10 cellular contexts compared by ENCODE assay signal in the genomic region with DNA sequence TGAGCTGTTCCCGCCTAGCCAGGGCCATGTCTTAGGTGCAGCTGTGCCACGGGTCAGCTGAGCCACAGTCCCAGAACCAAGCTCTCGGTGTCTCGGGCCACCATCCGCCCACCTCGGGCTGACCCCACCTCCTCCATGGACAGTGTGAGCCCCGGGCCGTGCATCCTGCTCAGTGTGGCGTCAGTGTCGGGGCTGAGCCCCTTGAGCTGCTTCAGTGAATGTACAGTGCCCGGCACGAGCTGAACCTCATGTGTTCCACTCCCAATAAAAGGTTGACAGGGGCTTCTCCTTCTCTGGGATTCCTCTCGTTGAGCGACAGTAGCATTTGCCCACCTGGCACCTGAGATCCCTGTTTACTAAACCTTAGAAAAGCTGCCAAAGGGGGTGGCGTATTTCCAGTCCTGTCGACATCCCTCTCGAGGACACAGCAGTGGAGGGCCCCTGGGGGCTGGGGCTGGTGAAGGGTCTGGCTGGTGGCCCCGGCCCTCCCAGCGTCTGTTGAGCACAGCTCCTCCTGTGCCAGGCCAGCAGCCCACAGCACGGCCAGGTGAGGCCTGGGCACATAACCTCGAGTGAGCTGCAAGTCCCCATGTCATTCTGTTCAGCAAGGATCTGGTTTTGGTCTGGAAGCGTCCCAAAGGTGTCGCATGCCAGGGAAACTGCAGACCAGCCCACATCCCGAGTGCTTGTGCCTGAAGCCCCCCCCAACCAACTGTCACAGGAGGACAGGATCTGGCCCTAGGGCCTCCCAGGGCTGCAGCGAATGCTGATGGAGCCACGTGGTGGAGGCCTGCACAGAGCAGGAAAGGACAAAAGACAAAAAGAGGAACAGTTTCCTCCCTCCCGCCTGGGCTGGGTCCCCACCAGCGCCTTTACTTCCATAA. TPM values are rescaled to one million over a fixed set of nuclear protein-coding genes. Genes with fewer than 3 reads are reported as not detected.
DNase-seq lines count a peak whose midpoint lies in the region; ATAC-seq and TF ChIP-seq lines count a peak whose summit lies in the region.
"Had no signal": no experiment of that assay in that cellular context is flagged by ENCODE, and none has a peak within 500 bp of the region (broad histone marks: within the 10 kb centered on the region; RNA-seq: fewer than 3 reads in every experiment).

No MANE protein-coding gene starts in this region.

- H3K36me3 ChIP-seq in GM23248 (ENCODE audit: low read depth) (no peaks in the 10 kb centered on the region), sigmoid colon (peaks cover 0 to 11% (median 0%) of the 10 kb centered on the region in 4 donors)

- TF ChIP-seq CTCF in sigmoid colon (IDR thresholded peaks at IDR 0.05), result no peak

- DNase-seq in GM23248 (no peak), UCSD-AML1 (lab: John Stamatoyannopoulos, UW; ENCODE audit: unreplicated experiment) (peak; percentile 33), left cardiac atrium (peak; percentile 73), sigmoid colon (no peak), DMS53 (lab: John Stamatoyannopoulos, UW) (no peak)

- no peak overlapping the region for H2AFZ ChIP-seq in GM23248

- ATAC-seq in left cardiac atrium (peak; percentile 56 to 62), GM18907 (IDR thresholded peaks at IDR 0.05; ENCODE audit: unreplicated experiment) (no peak), HG02623 (IDR thresholded peaks at IDR 0.05; ENCODE audit: unreplicated experiment) (no peak), GM18520 (IDR thresholded peaks at IDR 0.05; ENCODE audit: unreplicated experiment) (no peak)
- ATAC-seq: esophagus mucosa; natural killer cell treated with Interleukin-12 subunit alpha and Interleukin-12 subunit beta and Interleukin-15 and Interleukin-18, amount 100 ng/mL, for 72 hours had no signal

- in situ Hi-C loops in GM23248 (cut with MboI), result no loop called here

- no peaks in the 10 kb centered on the region for H3K79me2 ChIP-seq in GM23248 (ENCODE audit: insufficient read depth)

- TF ChIP-seq POLR2A in sigmoid colon (IDR thresholded peaks at IDR 0.05), result no peak

- no peaks in the 10 kb centered on the region for H3K27me3 ChIP-seq in GM23248 (replicated peaks; ENCODE audit: insufficient read depth)
- no peaks in the 10 kb centered on the region for H3K27me3 ChIP-seq in sigmoid colon

- H3K4me2 ChIP-seq in GM23248 (ENCODE audit: unreplicated experiment), result no peak overlapping the region

- intact Hi-C loops in left cardiac atrium (cut with DNase I) (no loop called here), sigmoid colon (cut with DNase I) (loop anchor here (10.0 kb wide), 1 partner anchor 468 kb away; the partner anchor contains the start of gene ZNF337)

- H3K4me3 ChIP-seq in GM23248, result no peak overlapping the region
- H3K4me3 ChIP-seq in sigmoid colon, result peak overlapping the region in 1 of 4 donors; percentile 3

- H3K9ac ChIP-seq in GM23248, result no peak overlapping the region

- no peaks in the 10 kb centered on the region for H3K9me2 ChIP-seq in GM23248 (ENCODE audit: insufficient read depth)

- H3F3A ChIP-seq in GM23248 (ENCODE audit: insufficient read depth), result peaks cover 12% of the 10 kb centered on the region

- TF ChIP-seq EP300 in sigmoid colon (IDR thresholded peaks at IDR 0.05), result no peak

- 75 to 76% methylated on average over 28 of the region's 28 CpGs for WGBS in GM23248 (ENCODE audit: low coverage in 1 of 2, low lambda C conversion rate in 2 of 2, missing lambda C conversion rate in 2 of 2), 2 experiments
- 83 to 84% methylated on average over 28 of the region's 28 CpGs for WGBS in sigmoid colon, 2 donors

- H3K4me1 ChIP-seq in GM23248 (ENCODE audit: insufficient read depth) (peaks cover 21% of the 10 kb centered on the region), sigmoid colon (peaks cover 0 to 54% (median 35%) of the 10 kb centered on the region in 4 donors)

- H3K27ac ChIP-seq in GM23248, result peak overlapping the region; percentile 27; the same call in 1 of the 2 replicates
- H3K27ac ChIP-seq in sigmoid colon, result peak overlapping the region; percentile 76 to 92 (median 85)

- no peaks in the 10 kb centered on the region for H4K20me1 ChIP-seq in GM23248 (ENCODE audit: insufficient read depth)

- no peaks in the 10 kb centered on the region for H3K9me3 ChIP-seq in GM23248 (ENCODE audit: low read depth)
- H3K9me3 ChIP-seq in sigmoid colon, result no peaks in the 10 kb centered on the region

RNA-seq across cellular contexts. Expression of gene PYGB, which starts 21.2 kb away (rescaled TPM):
- total RNA-seq in GM23248 (2014; rRNA removed; shearing (Covaris generic)), result 116 and 123 TPM in 2 replicates
- polyA plus RNA-seq in GM23248 (2016; fragmentation: Nextera tagmentation; extraction: Ambion mirVana) (74.1 and 78.3 TPM in 2 replicates), sigmoid colon (100 to 1,000 TPM in 2 of 3 donors, 10 to 100 TPM in 1; 45.6 to 198 (median 163) TPM)
- total RNA-seq in left cardiac atrium (100 to 1,000 TPM; 103 to 152 TPM), sigmoid colon (100 to 1,000 TPM; 147 to 317 (median 226) TPM)

RNA-seq across cellular contexts. Expression of gene ENTPD6, which starts 31.2 kb away (rescaled TPM):
- 46.4 and 50.4 TPM in 2 replicates for total RNA-seq in GM23248 (2014; rRNA removed; shearing (Covaris generic))
- 32.9 and 36.0 TPM in 2 replicates for polyA plus RNA-seq in GM23248 (2016; fragmentation: Nextera tagmentation; extraction: Ambion mirVana)
- 100 to 1,000 TPM; 110 to 127 TPM for total RNA-seq in left cardiac atrium
- total RNA-seq in sigmoid colon, result 10 to 100 TPM; 26.0 to 48.2 (median 37.2) TPM
- 100 to 1,000 TPM in 1 of 3 donors, 10 to 100 TPM in 2; 33.0 to 117 (median 48.6) TPM for polyA plus RNA-seq in sigmoid colon

Comparison
In these comparisons a context has a peak if more than half of its experiments do, and no peak if none do; other contexts are left out.
1. DNase-seq: peak in UCSD-AML1 (single experiment) and left cardiac atrium (single experiment); none in GM23248 (single experiment), sigmoid colon (single experiment) and DMS53 (single experiment).
2. ATAC-seq: peak in left cardiac atrium (2 of 2); none in GM18907 (single experiment), HG02623 (single experiment) and GM18520 (single experiment).